In genomic region chr3:71942432-71942831, GRCh38 we compare ENCODE assay signal across 20 cellular contexts.
"Had no signal": no experiment of that assay in that cellular context is flagged by ENCODE, and none has a peak within 500 bp of the region (broad histone marks: within the 10 kb centered on the region; RNA-seq: fewer than 3 reads in every experiment).

No MANE protein-coding gene starts in this region.

- H3K27me3 Mint-ChIP-seq: activated CD4-positive, alpha-beta T cell treated with anti-CD3 and anti-CD28 coated beads, Interleukin-2, amount 10 ng/mL, durations not matched to agents 7 days and 5 days had no signal

- H3K27ac ChIP-seq: cardiac muscle cell, epithelial cell of prostate, left ventricle myocardium inferior, pancreas, upper lobe of left lung had no signal

- H3K9me3 ChIP-seq: left ventricle myocardium inferior, pancreas, upper lobe of left lung had no signal

- H3K27me3 ChIP-seq: cardiac muscle cell, pancreas, upper lobe of left lung had no signal

- H3K36me3 ChIP-seq: cardiac muscle cell, left ventricle myocardium inferior, pancreas, upper lobe of left lung had no signal

- H3K4me1 ChIP-seq: pancreas, upper lobe of left lung had no signal

- H3K4me1 Mint-ChIP-seq: activated CD4-positive, alpha-beta T cell treated with anti-CD3 and anti-CD28 coated beads, Interleukin-2, amount 10 ng/mL, durations not matched to agents 7 days and 5 days; activated naive CD8-positive, alpha-beta T cell treated with anti-CD3 and anti-CD28 coated beads, Interleukin-2, amount 50 U/mL, for 24 hours; mesothelial cell of epicardium; naive thymus-derived CD8-positive, alpha-beta T cell had no signal

- H3K36me3 Mint-ChIP-seq: mesothelial cell of epicardium; naive thymus-derived CD8-positive, alpha-beta T cell had no signal

- H3K4me3 Mint-ChIP-seq: activated CD4-positive, alpha-beta T cell treated with anti-CD3 and anti-CD28 coated beads, Interleukin-2, amount 10 ng/mL, durations not matched to agents 7 days and 5 days; activated CD8-positive, alpha-beta T cell treated with anti-CD3 and anti-CD28 coated beads, Interleukin-2, amount 10 ng/mL, durations not matched to agents 7 days and 5 days; activated naive CD8-positive, alpha-beta T cell treated with anti-CD3 and anti-CD28 coated beads, Interleukin-2, amount 50 U/mL, for 24 hours; activated T-helper 1 cell treated with anti-CD3 and anti-CD28 coated beads, Interleukin-12 subunit alpha, Interleukin-12 subunit beta, Interleukin-2, Interleukin-4 antibody, amounts not matched to agents 30 ng/mL and 10 ng/mL and 1 ng/mL, durations not matched to agents 14 hours and 24 hours and 36 hours; mesothelial cell of epicardium; naive thymus-derived CD8-positive, alpha-beta T cell had no signal

- H3K4me3 ChIP-seq: cardiac muscle cell, left ventricle myocardium inferior, pancreas, upper lobe of left lung had no signal

- H3K9me3 Mint-ChIP-seq: activated naive CD8-positive, alpha-beta T cell treated with anti-CD3 and anti-CD28 coated beads, Interleukin-2, amount 50 U/mL, for 24 hours; mesothelial cell of epicardium; naive thymus-derived CD8-positive, alpha-beta T cell had no signal

- H3K27ac Mint-ChIP-seq: activated CD8-positive, alpha-beta T cell treated with anti-CD3 and anti-CD28 coated beads, Interleukin-2, amount 10 ng/mL, durations not matched to agents 7 days and 5 days; activated naive CD8-positive, alpha-beta T cell treated with anti-CD3 and anti-CD28 coated beads, Interleukin-2, amount 50 U/mL, for 24 hours; activated T-helper 1 cell treated with anti-CD3 and anti-CD28 coated beads, Interleukin-12 subunit alpha, Interleukin-12 subunit beta, Interleukin-2, Interleukin-4 antibody, amounts not matched to agents 30 ng/mL and 10 ng/mL and 1 ng/mL, durations not matched to agents 14 hours and 24 hours and 36 hours; mesothelial cell of epicardium; naive thymus-derived CD8-positive, alpha-beta T cell had no signal

- DNase-seq: activated CD4-positive, alpha-beta T cell treated with anti-CD3 and anti-CD28 coated beads, Interleukin-2, amount 10 ng/mL, durations not matched to agents 7 days and 5 days; activated CD4-positive, CD25-positive, alpha-beta regulatory T cell; activated CD8-positive, alpha-beta T cell treated with anti-CD3 and anti-CD28 coated beads, Interleukin-2, amount 10 ng/mL, durations not matched to agents 7 days and 5 days; activated gamma-delta T cell; activated naive CD4-positive, alpha-beta T cell treated with anti-CD3 and anti-CD28 coated beads, Interleukin-2, amount 50 U/mL, for 16 hours; activated naive CD8-positive, alpha-beta T cell treated with anti-CD3 and anti-CD28 coated beads, Interleukin-2, amount 50 U/mL, for 24 hours; cortex of kidney; kidney glomerular epithelial cell; left ventricle myocardium inferior; naive thymus-derived CD8-positive, alpha-beta T cell; pancreas; right cardiac atrium; stimulated activated CD4-positive, alpha-beta T cell treated with anti-CD3 and anti-CD28 coated beads, Interleukin-4, amount 100 ng/mL, for 24 hours; stimulated activated naive CD4-positive, alpha-beta T cell treated with Interleukin-2 at 50 U/mL for 16 hours; T-helper 9 cell had no signal

- FAIRE-seq: pancreas had no signal
